2 cellular contexts compared by ENCODE assay signal in genomic region chr1:11842154-11843041, GRCh38.
A peak's percentile ranks its signal among the peaks of the same experiment; 100 is the strongest.
TF ChIP-seq lines count a peak whose summit lies in the region.

No MANE protein-coding gene starts in this region.

TF ChIP-seq in IMR-90, 13 proteins besides CTCF, POLR2A, EP300 and RAD21 (continued from another document):
- no peak for TF ChIP-seq RCOR1 (IDR thresholded peaks at IDR 0.05; ENCODE audit: insufficient replicate concordance, low read length)
- TF ChIP-seq, protein P1, sequence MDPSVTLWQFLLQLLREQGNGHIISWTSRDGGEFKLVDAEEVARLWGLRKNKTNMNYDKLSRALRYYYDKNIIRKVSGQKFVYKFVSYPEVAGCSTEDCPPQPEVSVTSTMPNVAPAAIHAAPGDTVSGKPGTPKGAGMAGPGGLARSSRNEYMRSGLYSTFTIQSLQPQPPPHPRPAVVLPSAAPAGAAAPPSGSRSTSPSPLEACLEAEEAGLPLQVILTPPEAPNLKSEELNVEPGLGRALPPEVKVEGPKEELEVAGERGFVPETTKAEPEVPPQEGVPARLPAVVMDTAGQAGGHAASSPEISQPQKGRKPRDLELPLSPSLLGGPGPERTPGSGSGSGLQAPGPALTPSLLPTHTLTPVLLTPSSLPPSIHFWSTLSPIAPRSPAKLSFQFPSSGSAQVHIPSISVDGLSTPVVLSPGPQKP (IDR thresholded peaks at IDR 0.05; ENCODE audit: borderline replicate concordance, low read depth, low read length): no peak
- no peak for TF ChIP-seq MAFK (IDR thresholded peaks at IDR 0.05; ENCODE audit: low read depth, low read length)
- no peak for TF ChIP-seq BHLHE40 (IDR thresholded peaks at IDR 0.05; ENCODE audit: low read depth, low read length)
- no peak for TF ChIP-seq MAZ (IDR thresholded peaks at IDR 0.05; ENCODE audit: borderline replicate concordance, low read depth, low read length)
- no peak for TF ChIP-seq NFE2L2 (IDR thresholded peaks at IDR 0.05; ENCODE audit: low read depth, low read length)
- no peak for TF ChIP-seq SMC3 (IDR thresholded peaks at IDR 0.05; ENCODE audit: low read depth, low read length)

TF ChIP-seq in liver, 16 proteins besides CTCF, POLR2A, EP300 and RAD21 (continued from another document):
- TF ChIP-seq, protein P2, sequence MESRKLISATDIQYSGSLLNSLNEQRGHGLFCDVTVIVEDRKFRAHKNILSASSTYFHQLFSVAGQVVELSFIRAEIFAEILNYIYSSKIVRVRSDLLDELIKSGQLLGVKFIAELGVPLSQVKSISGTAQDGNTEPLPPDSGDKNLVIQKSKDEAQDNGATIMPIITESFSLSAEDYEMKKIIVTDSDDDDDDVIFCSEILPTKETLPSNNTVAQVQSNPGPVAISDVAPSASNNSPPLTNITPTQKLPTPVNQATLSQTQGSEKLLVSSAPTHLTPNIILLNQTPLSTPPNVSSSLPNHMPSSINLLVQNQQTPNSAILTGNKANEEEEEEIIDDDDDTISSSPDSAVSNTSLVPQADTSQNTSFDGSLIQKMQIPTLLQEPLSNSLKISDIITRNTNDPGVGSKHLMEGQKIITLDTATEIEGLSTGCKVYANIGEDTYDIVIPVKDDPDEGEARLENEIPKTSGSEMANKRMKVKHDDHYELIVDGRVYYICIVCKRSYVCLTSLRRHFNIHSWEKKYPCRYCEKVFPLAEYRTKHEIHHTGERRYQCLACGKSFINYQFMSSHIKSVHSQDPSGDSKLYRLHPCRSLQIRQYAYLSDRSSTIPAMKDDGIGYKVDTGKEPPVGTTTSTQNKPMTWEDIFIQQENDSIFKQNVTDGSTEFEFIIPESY (IDR thresholded peaks at IDR 0.05): peak; percentile 62
- TF ChIP-seq GABPA (IDR thresholded peaks at IDR 0.05 in 1 of 2, conservative IDR thresholded peaks at IDR 0.05 in 1 of 2): peak in 1 of 2 donors; percentile 69
- TF ChIP-seq JUND (IDR thresholded peaks at IDR 0.05): peak; percentile 65 to 80
- TF ChIP-seq, protein P3, sequence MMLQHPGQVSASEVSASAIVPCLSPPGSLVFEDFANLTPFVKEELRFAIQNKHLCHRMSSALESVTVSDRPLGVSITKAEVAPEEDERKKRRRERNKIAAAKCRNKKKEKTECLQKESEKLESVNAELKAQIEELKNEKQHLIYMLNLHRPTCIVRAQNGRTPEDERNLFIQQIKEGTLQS (IDR thresholded peaks at IDR 0.05): peak; percentile 63
- peak; percentile 98 for TF ChIP-seq SP1 (IDR thresholded peaks at IDR 0.05)
- peak; percentile 97 to 98 for TF ChIP-seq RXRA (IDR thresholded peaks at IDR 0.05)
- TF ChIP-seq YY1 (IDR thresholded peaks at IDR 0.05): peak; percentile 46
- TF ChIP-seq FOXA2 (IDR thresholded peaks at IDR 0.05): peak; percentile 67
- TF ChIP-seq HNF4A (conservative IDR thresholded peaks at IDR 0.05): peak; percentile 96 to 97
- TF ChIP-seq MAX (IDR thresholded peaks at IDR 0.05): peak; percentile 82
- TF ChIP-seq, protein P4, sequence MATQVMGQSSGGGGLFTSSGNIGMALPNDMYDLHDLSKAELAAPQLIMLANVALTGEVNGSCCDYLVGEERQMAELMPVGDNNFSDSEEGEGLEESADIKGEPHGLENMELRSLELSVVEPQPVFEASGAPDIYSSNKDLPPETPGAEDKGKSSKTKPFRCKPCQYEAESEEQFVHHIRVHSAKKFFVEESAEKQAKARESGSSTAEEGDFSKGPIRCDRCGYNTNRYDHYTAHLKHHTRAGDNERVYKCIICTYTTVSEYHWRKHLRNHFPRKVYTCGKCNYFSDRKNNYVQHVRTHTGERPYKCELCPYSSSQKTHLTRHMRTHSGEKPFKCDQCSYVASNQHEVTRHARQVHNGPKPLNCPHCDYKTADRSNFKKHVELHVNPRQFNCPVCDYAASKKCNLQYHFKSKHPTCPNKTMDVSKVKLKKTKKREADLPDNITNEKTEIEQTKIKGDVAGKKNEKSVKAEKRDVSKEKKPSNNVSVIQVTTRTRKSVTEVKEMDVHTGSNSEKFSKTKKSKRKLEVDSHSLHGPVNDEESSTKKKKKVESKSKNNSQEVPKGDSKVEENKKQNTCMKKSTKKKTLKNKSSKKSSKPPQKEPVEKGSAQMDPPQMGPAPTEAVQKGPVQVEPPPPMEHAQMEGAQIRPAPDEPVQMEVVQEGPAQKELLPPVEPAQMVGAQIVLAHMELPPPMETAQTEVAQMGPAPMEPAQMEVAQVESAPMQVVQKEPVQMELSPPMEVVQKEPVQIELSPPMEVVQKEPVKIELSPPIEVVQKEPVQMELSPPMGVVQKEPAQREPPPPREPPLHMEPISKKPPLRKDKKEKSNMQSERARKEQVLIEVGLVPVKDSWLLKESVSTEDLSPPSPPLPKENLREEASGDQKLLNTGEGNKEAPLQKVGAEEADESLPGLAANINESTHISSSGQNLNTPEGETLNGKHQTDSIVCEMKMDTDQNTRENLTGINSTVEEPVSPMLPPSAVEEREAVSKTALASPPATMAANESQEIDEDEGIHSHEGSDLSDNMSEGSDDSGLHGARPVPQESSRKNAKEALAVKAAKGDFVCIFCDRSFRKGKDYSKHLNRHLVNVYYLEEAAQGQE (IDR thresholded peaks at IDR 0.05): peak; percentile 83
- no peak for TF ChIP-seq TAF1 (conservative IDR thresholded peaks at IDR 0.05)
- TF ChIP-seq NR2F2 (IDR thresholded peaks at IDR 0.05): no peak
- peak; percentile 61 for TF ChIP-seq FOXA1 (IDR thresholded peaks at IDR 0.05)
- TF ChIP-seq EGR1 (IDR thresholded peaks at IDR 0.05; ENCODE audit: low read depth in 2 of 2): peak; percentile 32 to 39
